Comparison of ENCODE assay signal across 23 cellular contexts in the genomic region with DNA sequence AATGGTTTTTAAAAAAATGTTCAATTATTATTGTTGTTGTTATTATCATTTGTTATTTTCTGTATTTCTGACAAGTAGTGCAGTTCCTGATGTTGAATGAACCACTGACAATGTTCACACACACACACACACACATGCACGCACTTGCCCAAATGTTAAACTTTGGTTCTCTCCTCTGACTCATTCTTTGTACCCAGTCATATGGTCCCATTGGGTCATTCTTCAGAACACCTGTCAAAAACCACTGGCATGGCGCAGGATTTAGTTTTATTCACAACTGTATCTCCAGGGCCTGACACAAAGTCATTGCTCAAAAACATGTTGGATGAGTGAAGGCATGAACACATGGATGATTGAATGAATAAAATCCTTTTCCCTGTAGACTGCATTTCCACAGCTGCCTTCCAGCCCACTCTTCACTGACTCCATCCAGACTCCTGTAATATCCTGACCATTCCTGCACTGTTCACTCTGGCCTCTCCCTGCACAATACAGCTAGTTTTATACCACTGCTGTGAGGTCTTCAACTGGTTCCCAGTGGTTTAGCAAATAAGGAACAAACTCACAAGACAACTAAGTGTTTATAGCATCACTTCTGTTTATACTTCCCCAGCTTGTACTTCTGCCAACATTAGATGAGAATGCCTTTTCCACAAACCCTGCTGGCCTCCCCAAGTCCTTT. TPM values are rescaled to one million over a fixed set of nuclear protein-coding genes. Genes with fewer than 3 reads are reported as not detected.
"Had no signal": no experiment of that assay in that cellular context is flagged by ENCODE, and none has a peak within 500 bp of the region (broad histone marks: within the 10 kb centered on the region; RNA-seq: fewer than 3 reads in every experiment).

No MANE protein-coding gene starts in this region.

- H3K36me3 ChIP-seq: colonic mucosa, gastrocnemius medialis, heart left ventricle, pancreas, sigmoid colon, spleen, suprapubic skin, transverse colon, uterus had no signal

- H3K27me3 ChIP-seq: body of pancreas, colonic mucosa, pancreas, sigmoid colon, transverse colon, uterus had no signal

- DNase-seq: activated CD4-positive, alpha-beta T cell treated with anti-CD3 and anti-CD28 coated beads for 48 hours; activated CD8-positive, alpha-beta memory T cell treated with anti-CD3 and anti-CD28 coated beads, Interleukin-2, amount 50 U/mL, for 4 hours; activated naive CD4-positive, alpha-beta T cell treated with anti-CD3 and anti-CD28 coated beads for 36 hours; activated T-cell treated with anti-CD3 and anti-CD28 coated beads, Interleukin-2, amount 50 U/mL, for 4 hours; body of pancreas; central memory CD4-positive, alpha-beta T cell; colonic mucosa; erythroblast; gastrocnemius medialis; heart left ventricle; kidney glomerular epithelial cell; left ventricle myocardium superior; mesendoderm; naive thymus-derived CD8-positive, alpha-beta T cell; pancreas; sigmoid colon; spleen; stimulated activated naive CD4-positive, alpha-beta T cell treated with Interleukin-2 at 50 U/mL for 16 hours; transverse colon; uterus had no signal

- H3K4me1 ChIP-seq: body of pancreas, colonic mucosa, gastrocnemius medialis, heart left ventricle, pancreas, suprapubic skin, transverse colon, uterus had no signal

- ATAC-seq: activated T-cell treated with anti-CD3 and anti-CD28 coated beads, Interleukin-2, amount 50 U/mL, for 4 hours; body of pancreas; gastrocnemius medialis; heart left ventricle; left ventricle myocardium superior; naive thymus-derived CD8-positive, alpha-beta T cell had no signal

- H3K27ac ChIP-seq: body of pancreas, colonic mucosa, gastrocnemius medialis, heart left ventricle, pancreas, spleen, suprapubic skin, transverse colon, uterus had no signal

- H3K4me3 ChIP-seq: body of pancreas, colonic mucosa, gastrocnemius medialis, heart left ventricle, pancreas, sigmoid colon, spleen, suprapubic skin, transverse colon, uterus had no signal

- H3K9me3 ChIP-seq: body of pancreas, colonic mucosa, gastrocnemius medialis, pancreas, sigmoid colon, suprapubic skin, transverse colon, uterus had no signal

RNA-seq across cellular contexts. Expression of gene CST11, which starts 6.9 kb away (rescaled TPM):
- total RNA-seq: activated naive CD4-positive, alpha-beta T cell treated with anti-CD3 and anti-CD28 coated beads for 36 hours; activated T-cell treated with anti-CD3 and anti-CD28 coated beads, Interleukin-2, amount 50 U/mL, for 4 hours; body of pancreas; colonic mucosa; gastrocnemius medialis; heart left ventricle; left ventricle myocardium superior; mucosa of gallbladder; naive thymus-derived CD8-positive, alpha-beta T cell; pancreas; sigmoid colon; spleen; suprapubic skin; transverse colon; uterus; WTC11 had no signal
- polyA plus RNA-seq: heart left ventricle; naive thymus-derived CD8-positive, alpha-beta T cell; pancreas; sigmoid colon; spleen had no signal

RNA-seq across cellular contexts. Expression of gene CSTL1, which starts 20.1 kb away (rescaled TPM):
- total RNA-seq: activated naive CD4-positive, alpha-beta T cell treated with anti-CD3 and anti-CD28 coated beads for 36 hours; activated T-cell treated with anti-CD3 and anti-CD28 coated beads, Interleukin-2, amount 50 U/mL, for 4 hours; body of pancreas; colonic mucosa; gastrocnemius medialis; heart left ventricle; left ventricle myocardium superior; mucosa of gallbladder; naive thymus-derived CD8-positive, alpha-beta T cell; pancreas; sigmoid colon; spleen; suprapubic skin; transverse colon; uterus; WTC11 had no signal
- polyA plus RNA-seq: heart left ventricle; naive thymus-derived CD8-positive, alpha-beta T cell; pancreas; sigmoid colon; spleen had no signal

RNA-seq across cellular contexts. Expression of gene CST8, which starts 31.3 kb away (rescaled TPM):
- total RNA-seq: activated naive CD4-positive, alpha-beta T cell treated with anti-CD3 and anti-CD28 coated beads for 36 hours; activated T-cell treated with anti-CD3 and anti-CD28 coated beads, Interleukin-2, amount 50 U/mL, for 4 hours; body of pancreas; colonic mucosa; gastrocnemius medialis; heart left ventricle; left ventricle myocardium superior; mucosa of gallbladder; naive thymus-derived CD8-positive, alpha-beta T cell; pancreas; sigmoid colon; spleen; suprapubic skin; transverse colon; uterus; WTC11 had no signal
- polyA plus RNA-seq: heart left ventricle; naive thymus-derived CD8-positive, alpha-beta T cell; pancreas; sigmoid colon; spleen had no signal
